Comparison of ENCODE assay signal across 8 cellular contexts in the genomic region with DNA sequence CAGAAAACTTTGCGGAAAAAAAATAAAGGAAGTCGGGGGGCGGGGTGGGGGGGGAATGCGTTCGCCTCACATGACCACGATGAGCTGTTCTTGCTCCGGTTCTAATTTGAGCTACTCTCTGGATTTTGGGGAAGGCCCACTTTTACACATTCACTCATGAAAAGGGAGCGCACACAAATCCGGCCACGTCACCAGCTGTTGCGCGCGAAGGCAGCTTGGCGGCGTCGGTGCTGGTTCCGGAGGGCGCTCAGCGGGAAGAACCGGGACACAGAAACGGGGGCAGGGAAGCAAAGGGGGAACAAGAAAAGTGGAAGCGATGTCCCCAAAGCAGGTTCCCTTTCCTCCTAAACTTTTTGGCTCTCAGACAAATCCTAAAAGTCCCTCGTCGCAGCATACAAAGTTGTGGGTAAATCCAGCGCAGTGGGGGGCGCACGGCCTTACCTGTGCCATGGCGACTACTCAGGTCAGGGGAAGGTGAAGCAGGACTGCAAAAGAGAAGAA. TPM values are rescaled to one million over a fixed set of nuclear protein-coding genes. Genes with fewer than 3 reads are reported as not detected.
DNase-seq lines count a peak whose midpoint lies in the region; ATAC-seq, FAIRE-seq and TF ChIP-seq lines count a peak whose summit lies in the region.

No MANE protein-coding gene starts in this region.

- peak overlapping the region; percentile 98 to 100 for H3K4me3 Mint-ChIP-seq in CD14-positive monocyte

- H3K9ac ChIP-seq in keratinocyte (ENCODE audit: control insufficient read depth, extremely low read depth, insufficient read depth, low read length), result peak overlapping the region; percentile 93

- peaks cover 14 to 19% (median 18%) of the 10 kb centered on the region in 3 donors for H3K27me3 Mint-ChIP-seq in CD14-positive monocyte (ENCODE audit: low read depth in 3 of 3)

- H3K9me3 ChIP-seq in keratinocyte (ENCODE audit: control insufficient read depth, low read depth, low read length), result no peaks in the 10 kb centered on the region

- intact Hi-C loops in CD14-positive monocyte (cut with micrococcal nuclease), result loop anchor here in 1 of 2 donors (5.0 kb wide), 1 partner anchor 106 kb away; a partner anchor contains a TSS

- H3K4me1 Mint-ChIP-seq in CD14-positive monocyte, result peaks cover 41% of the 10 kb centered on the region

- no peaks in the 10 kb centered on the region for H4K20me1 ChIP-seq in keratinocyte (ENCODE audit: control insufficient read depth, extremely low read depth, insufficient read depth, low read length)

- H3K36me3 ChIP-seq in keratinocyte (ENCODE audit: control insufficient read depth in 2 of 2, extremely low read depth in 1 of 2, insufficient read depth in 2 of 2, low read length in 2 of 2), result peaks cover 0 to 3% of the 10 kb centered on the region in 2 experiments

- H3K36me3 Mint-ChIP-seq in CD14-positive monocyte, result peaks cover 30 to 40% of the 10 kb centered on the region in 2 donors

- H3K9me1 ChIP-seq in keratinocyte (ENCODE audit: control insufficient read depth, extremely low read depth, insufficient read depth, low read length), result no peaks in the 10 kb centered on the region

- dilution Hi-C loops in keratinocyte (cut with MboI; ENCODE audit: extremely low pct_ligation_motif_present, low sequenced_read_pairs), result no loop called here

- peaks cover 0 to 3% (median 0%) of the 10 kb centered on the region in 7 donors for H3K9me3 Mint-ChIP-seq in CD14-positive monocyte

- H3K27me3 ChIP-seq in keratinocyte (ENCODE audit: control insufficient read depth, extremely low read depth, insufficient read depth, low read length), result no peaks in the 10 kb centered on the region

- DNase-seq in CD14-positive monocyte (ENCODE audit: low spot score) (peak; percentile 96), LHCN-M2 (ENCODE audit: low read depth) (peak; percentile 89), caudate nucleus (lab: John Stamatoyannopoulos, UW) (peak in 55 of 61 donors; percentile 4 to 63 (median 40)), keratinocyte (ENCODE audit: low read depth, low spot score) (no peak), HuH-7 (ENCODE audit: low spot score) (no peak)
- peak; percentile 59 for DNase-seq in stimulated activated CD4-positive, alpha-beta T cell treated with anti-CD3 and anti-CD28 coated beads, Interleukin-12 subunit alpha, Interleukin-12 subunit beta, amount 100 ng/mL, for 4 hours

- peak overlapping the region; percentile 91 for H3K4me2 ChIP-seq in keratinocyte (ENCODE audit: control insufficient read depth, extremely low read depth, insufficient read depth, low read depth, low read length)

- peaks cover 42% of the 10 kb centered on the region for H3K79me2 ChIP-seq in keratinocyte (ENCODE audit: control insufficient read depth, insufficient read depth, low read length)

- H3K27ac ChIP-seq in caudate nucleus (ENCODE audit: low read depth, low read length) (peak overlapping the region; percentile 78), keratinocyte (ENCODE audit: control insufficient read depth, insufficient read depth, low read length) (peak overlapping the region; percentile 95)

- H3K4me1 ChIP-seq in keratinocyte (ENCODE audit: control insufficient read depth, extremely low read depth, insufficient read depth, low read length), result peaks cover 24% of the 10 kb centered on the region

- peak; percentile 13 for FAIRE-seq in keratinocyte (lab: Jason Lieb, UNC)

- TF ChIP-seq CTCF in CD14-positive monocyte (IDR thresholded peaks at IDR 0.05) (no peak), WI38 (IDR thresholded peaks at IDR 0.05; ENCODE audit: low read depth, low read length) (peak; percentile 27; the same call in 1 of the 2 replicates), keratinocyte (optimal IDR thresholded peaks at IDR 0.05 in 1 of 3, IDR thresholded peaks at IDR 0.05 in 1 of 3, conservative IDR thresholded peaks at IDR 0.05 in 1 of 3; ENCODE audit: extremely low read depth in 1 of 3, insufficient read depth in 2 of 3, low read length in 3 of 3) (peak in 2 of 3 experiments; percentile 7 to 24)

- H3K4me3 ChIP-seq in WI38 (ENCODE audit: low read depth, low read length), result peak overlapping the region; percentile 98
- H3K4me3 ChIP-seq in keratinocyte (ENCODE audit: control insufficient read depth in 2 of 3, extremely low read depth in 1 of 3, insufficient read depth in 2 of 3, low read depth in 1 of 3, low read length in 3 of 3), result peak overlapping the region; percentile 76 to 96 (median 85)

- peak; percentile 23 for ATAC-seq in GM21423 (IDR thresholded peaks at IDR 0.05; ENCODE audit: unreplicated experiment)

- H2AFZ ChIP-seq in keratinocyte (ENCODE audit: control insufficient read depth, low read length), result peak overlapping the region; percentile 25

- peak overlapping the region; percentile 100 for H3K27ac Mint-ChIP-seq in CD14-positive monocyte

RNA-seq across cellular contexts. Expression of a gene that starts 0.6 kb away (rescaled TPM):
- polyA plus RNA-seq in CD14-positive monocyte, result 100 to 1,000 TPM; 752 to 796 TPM
- 1,176 and 1,192 TPM in 2 replicates for total RNA-seq in LHCN-M2 (2014; rRNA removed)
- polyA plus RNA-seq in LHCN-M2 (2012), result 1,118 TPM
- polyA plus RNA-seq in keratinocyte, result 318 to 527 TPM (median 512 TPM) in 3 replicates
- 211 TPM for polyA plus RNA-seq in keratinocyte (2011; ENCODE audit: low read depth)
- polyA plus RNA-seq in keratinocyte (2011; cell fraction: cytosol; rRNA removed), result 330 and 533 TPM in 2 replicates
- polyA plus RNA-seq in keratinocyte (2011; cell fraction: nucleus; rRNA removed), result 283 and 314 TPM in 2 replicates
- polyA plus RNA-seq in keratinocyte (2012; ENCODE audit: low replicate concordance), result 134 and 409 TPM in 2 replicates
- 100 to 249 TPM (median 157 TPM) in 3 replicates for polyA minus RNA-seq in keratinocyte
- 298 TPM for polyA minus RNA-seq in keratinocyte (2011; cell fraction: cytosol; rRNA and poly(A)+ RNA removed)
- 63.0 and 106 TPM in 2 replicates for polyA minus RNA-seq in keratinocyte (2011; cell fraction: nucleus; rRNA and poly(A)+ RNA removed)

Comparison
In these comparisons a context has a peak if more than half of its experiments do, and no peak if none do; other contexts are left out.
1. DNase-seq: peak in CD14-positive monocyte (single experiment), LHCN-M2 (single experiment), caudate nucleus (55 of 61) and stimulated activated CD4-positive, alpha-beta T cell treated with anti-CD3 and anti-CD28 coated beads, Interleukin-12 subunit alpha, Interleukin-12 subunit beta, amount 100 ng/mL, for 4 hours (single experiment); none in keratinocyte (single experiment) and HuH-7 (single experiment).